Comparison of ENCODE assay signal across 36 cellular contexts in the genomic region with DNA sequence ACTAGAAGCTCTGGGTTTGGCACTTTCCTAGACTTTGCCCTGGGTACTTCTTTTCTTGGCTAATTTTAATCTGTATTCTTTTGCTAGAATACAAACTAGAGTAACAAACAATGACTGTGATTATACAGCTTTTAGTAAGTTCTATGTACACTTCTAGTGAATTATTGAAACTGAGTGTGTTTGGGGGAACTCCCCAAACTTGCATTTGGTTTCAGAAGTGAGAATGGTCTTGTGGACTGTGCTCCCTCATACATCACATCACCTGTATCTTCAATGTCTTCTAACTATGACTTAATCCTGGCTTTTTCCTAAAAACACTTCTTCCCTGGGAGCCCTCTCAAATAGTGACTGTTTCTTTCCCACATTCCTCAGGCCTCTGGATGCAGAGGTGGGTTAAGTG. TPM values are rescaled to one million over a fixed set of nuclear protein-coding genes. Genes with fewer than 3 reads are reported as not detected.
"Had no signal": no experiment of that assay in that cellular context is flagged by ENCODE, and none has a peak within 500 bp of the region (broad histone marks: within the 10 kb centered on the region; RNA-seq: fewer than 3 reads in every experiment).

No MANE protein-coding gene starts in this region.

- H3K9me3 ChIP-seq: ascending aorta, breast epithelium, colonic mucosa, gastrocnemius medialis had no signal

- ATAC-seq: activated CD4-positive, CD25-positive, alpha-beta regulatory T cell treated with anti-CD3 and anti-CD28 coated beads, Interleukin-2, amount 50 U/mL, for 24 hours; activated CD8-positive, alpha-beta memory T cell treated with anti-CD3 and anti-CD28 coated beads, Interleukin-2, amount 10 ng/mL, durations not matched to agents 7 days and 5 days; activated CD8-positive, alpha-beta T cell treated with anti-CD3 and anti-CD28 coated beads, Interleukin-2, amount 10 ng/mL, durations not matched to agents 7 days and 5 days; foreskin keratinocyte; gastrocnemius medialis; heart left ventricle; T-helper 17 cell had no signal

- H3K4me1 ChIP-seq: ascending aorta, breast epithelium, colonic mucosa, esophagus muscularis mucosa, foreskin keratinocyte, gastrocnemius medialis, heart left ventricle had no signal

- H3K27ac Mint-ChIP-seq: activated B cell treated with CpG ODN at 0.5 μM for 24 hours; activated CD4-positive, alpha-beta memory T cell treated with anti-CD3 and anti-CD28 coated beads for 36 hours; activated CD4-positive, alpha-beta T cell treated with anti-CD3 and anti-CD28 coated beads, Interleukin-2, amount 10 ng/mL, durations not matched to agents 24 days and 14 days; activated CD8-positive, alpha-beta memory T cell treated with anti-CD3 and anti-CD28 coated beads, Interleukin-2, amount 10 ng/mL, durations not matched to agents 7 days and 5 days; activated CD8-positive, alpha-beta T cell treated with anti-CD3 and anti-CD28 coated beads, Interleukin-2, amount 10 ng/mL, durations not matched to agents 7 days and 5 days; activated naive CD4-positive, alpha-beta T cell treated with anti-CD3 and anti-CD28 coated beads, Interleukin-2, amount 10 ng/mL, durations not matched to agents 7 days and 5 days; activated naive CD4-positive, alpha-beta T cell treated with anti-CD3 and anti-CD28 coated beads, Interleukin-2, amount 50 U/mL, for 72 hours; activated naive CD8-positive, alpha-beta T cell treated with anti-CD3 and anti-CD28 coated beads, Interleukin-2, amount 10 ng/mL, durations not matched to agents 7 days and 5 days; activated T-helper 1 cell treated with anti-CD3 and anti-CD28 coated beads, Interleukin-12 subunit alpha, Interleukin-12 subunit beta, Interleukin-2, Interleukin-4 antibody, amounts not matched to agents 30 ng/mL and 10 ng/mL and 1 ng/mL, durations not matched to agents 14 hours and 24 hours and 36 hours; brain; T-helper 17 cell; T-helper 2 cell treated with Interferon-gamma antibody and Interleukin-4, amounts not matched to agents 5 μg/mL and 100 μg/mL, for 36 hours had no signal

- H3K4me1 Mint-ChIP-seq: activated B cell treated with CpG ODN at 0.5 μM for 24 hours; activated CD4-positive, alpha-beta T cell treated with anti-CD3 and anti-CD28 coated beads, Interleukin-2, amount 10 ng/mL, durations not matched to agents 24 days and 14 days; activated CD8-positive, alpha-beta memory T cell treated with anti-CD3 and anti-CD28 coated beads, Interleukin-2, amount 10 ng/mL, durations not matched to agents 7 days and 5 days; activated naive CD4-positive, alpha-beta T cell treated with anti-CD3 and anti-CD28 coated beads, Interleukin-2, amount 10 ng/mL, durations not matched to agents 7 days and 5 days; activated naive CD8-positive, alpha-beta T cell treated with anti-CD3 and anti-CD28 coated beads, Interleukin-2, amount 10 ng/mL, durations not matched to agents 7 days and 5 days; brain; T-helper 17 cell had no signal

- DNase-seq: activated B cell treated with CpG ODN at 0.5 μM for 24 hours; activated CD4-positive, alpha-beta memory T cell treated with anti-CD3 and anti-CD28 coated beads for 36 hours; activated CD4-positive, alpha-beta T cell treated with anti-CD3 and anti-CD28 coated beads, Interleukin-2, amount 10 ng/mL, durations not matched to agents 24 days and 14 days; activated CD8-positive, alpha-beta memory T cell treated with anti-CD3 and anti-CD28 coated beads, Interleukin-2, amount 10 ng/mL, durations not matched to agents 7 days and 5 days; activated CD8-positive, alpha-beta memory T cell treated with anti-CD3 and anti-CD28 coated beads, Interleukin-2, amount 50 U/mL, for 4 hours; activated CD8-positive, alpha-beta T cell treated with anti-CD3 and anti-CD28 coated beads, Interleukin-2, amount 10 ng/mL, durations not matched to agents 7 days and 5 days; activated gamma-delta T cell; activated naive CD4-positive, alpha-beta T cell; activated naive CD4-positive, alpha-beta T cell treated with anti-CD3 and anti-CD28 coated beads, Interleukin-2, amount 10 ng/mL, durations not matched to agents 7 days and 5 days; activated naive CD8-positive, alpha-beta T cell treated with anti-CD3 and anti-CD28 coated beads, Interleukin-2, amount 10 ng/mL, durations not matched to agents 7 days and 5 days; activated T-cell treated with anti-CD3 and anti-CD28 coated beads, Interleukin-2, amount 50 U/mL, for 1 hour; activated T-cell treated with anti-CD3 and anti-CD28 coated beads, Interleukin-2, amount 50 U/mL, for 48 hours; central memory CD4-positive, alpha-beta T cell; cerebellar nuclear complex; colonic mucosa; effector CD8-positive, alpha-beta T cell; erythroblast; foreskin keratinocyte; gastrocnemius medialis; glutamatergic neuron; heart left ventricle; T-helper 1 cell; T-helper 17 cell; T1000; WERI-Rb-1 had no signal

- H3K4me3 ChIP-seq: ascending aorta, breast epithelium, cardiac muscle cell, colonic mucosa, esophagus muscularis mucosa, gastrocnemius medialis, heart left ventricle had no signal

- H3K36me3 ChIP-seq: ascending aorta, breast epithelium, cardiac muscle cell, colonic mucosa, esophagus muscularis mucosa, gastrocnemius medialis, heart left ventricle, WERI-Rb-1 had no signal

- H3K9me3 Mint-ChIP-seq: activated B cell treated with CpG ODN at 0.5 μM for 24 hours; activated T-helper 1 cell treated with anti-CD3 and anti-CD28 coated beads, Interleukin-12 subunit alpha, Interleukin-12 subunit beta, Interleukin-2, Interleukin-4 antibody, amounts not matched to agents 30 ng/mL and 10 ng/mL and 1 ng/mL, durations not matched to agents 14 hours and 24 hours and 36 hours; brain had no signal

- H3K4me3 Mint-ChIP-seq: activated B cell treated with CpG ODN at 0.5 μM for 24 hours; activated CD4-positive, alpha-beta memory T cell treated with anti-CD3 and anti-CD28 coated beads for 36 hours; activated CD4-positive, alpha-beta T cell treated with anti-CD3 and anti-CD28 coated beads, Interleukin-2, amount 10 ng/mL, durations not matched to agents 24 days and 14 days; activated CD8-positive, alpha-beta memory T cell treated with anti-CD3 and anti-CD28 coated beads, Interleukin-2, amount 10 ng/mL, durations not matched to agents 7 days and 5 days; activated CD8-positive, alpha-beta T cell treated with anti-CD3 and anti-CD28 coated beads, Interleukin-2, amount 10 ng/mL, durations not matched to agents 7 days and 5 days; activated naive CD4-positive, alpha-beta T cell treated with anti-CD3 and anti-CD28 coated beads, Interleukin-2, amount 10 ng/mL, durations not matched to agents 7 days and 5 days; activated naive CD8-positive, alpha-beta T cell treated with anti-CD3 and anti-CD28 coated beads, Interleukin-2, amount 10 ng/mL, durations not matched to agents 7 days and 5 days; activated T-helper 1 cell treated with anti-CD3 and anti-CD28 coated beads, Interleukin-12 subunit alpha, Interleukin-12 subunit beta, Interleukin-2, Interleukin-4 antibody, amounts not matched to agents 30 ng/mL and 10 ng/mL and 1 ng/mL, durations not matched to agents 14 hours and 24 hours and 36 hours; brain; T-helper 17 cell; T-helper 2 cell treated with Interferon-gamma antibody and Interleukin-4, amounts not matched to agents 5 μg/mL and 100 μg/mL, for 36 hours had no signal

- H3K27me3 Mint-ChIP-seq: activated B cell treated with CpG ODN at 0.5 μM for 24 hours; activated CD4-positive, alpha-beta memory T cell treated with anti-CD3 and anti-CD28 coated beads for 36 hours; activated CD4-positive, alpha-beta T cell treated with anti-CD3 and anti-CD28 coated beads, Interleukin-2, amount 10 ng/mL, durations not matched to agents 24 days and 14 days; activated CD8-positive, alpha-beta memory T cell treated with anti-CD3 and anti-CD28 coated beads, Interleukin-2, amount 10 ng/mL, durations not matched to agents 7 days and 5 days; activated naive CD4-positive, alpha-beta T cell treated with anti-CD3 and anti-CD28 coated beads, Interleukin-2, amount 10 ng/mL, durations not matched to agents 7 days and 5 days; activated naive CD8-positive, alpha-beta T cell treated with anti-CD3 and anti-CD28 coated beads, Interleukin-2, amount 10 ng/mL, durations not matched to agents 7 days and 5 days; brain; T-helper 17 cell had no signal

- H3K36me3 Mint-ChIP-seq: activated naive CD4-positive, alpha-beta T cell treated with anti-CD3 and anti-CD28 coated beads, Interleukin-2, amount 10 ng/mL, durations not matched to agents 7 days and 5 days; activated naive CD8-positive, alpha-beta T cell treated with anti-CD3 and anti-CD28 coated beads, Interleukin-2, amount 10 ng/mL, durations not matched to agents 7 days and 5 days; brain had no signal

- H3K27ac ChIP-seq: ascending aorta, breast epithelium, cardiac muscle cell, colonic mucosa, esophagus muscularis mucosa, foreskin keratinocyte, gastrocnemius medialis, heart left ventricle, WERI-Rb-1 had no signal

- H3K27me3 ChIP-seq: ascending aorta, breast epithelium, cardiac muscle cell, colonic mucosa, esophagus muscularis mucosa, foreskin keratinocyte, gastrocnemius medialis, heart left ventricle had no signal

RNA-seq across cellular contexts. Expression of a gene that starts 23.6 kb away (rescaled TPM):
- total RNA-seq: activated B cell treated with CpG ODN at 0.5 μM for 24 hours; activated CD4-positive, alpha-beta memory T cell treated with anti-CD3 and anti-CD28 coated beads for 36 hours; activated CD4-positive, alpha-beta T cell treated with anti-CD3 and anti-CD28 coated beads, Interleukin-2, amount 10 ng/mL, durations not matched to agents 24 days and 14 days; activated CD8-positive, alpha-beta memory T cell treated with anti-CD3 and anti-CD28 coated beads for 36 hours; activated CD8-positive, alpha-beta memory T cell treated with anti-CD3 and anti-CD28 coated beads, Interleukin-2, amount 10 ng/mL, durations not matched to agents 7 days and 5 days; activated CD8-positive, alpha-beta T cell treated with anti-CD3 and anti-CD28 coated beads, Interleukin-2, amount 10 ng/mL, durations not matched to agents 7 days and 5 days; activated naive CD4-positive, alpha-beta T cell treated with anti-CD3 and anti-CD28 coated beads, Interleukin-2, amount 50 U/mL, for 72 hours; activated naive CD8-positive, alpha-beta T cell treated with anti-CD3 and anti-CD28 coated beads, Interleukin-2, amount 10 ng/mL, durations not matched to agents 7 days and 5 days; activated T-helper 1 cell treated with anti-CD3 and anti-CD28 coated beads, Interleukin-12 subunit alpha, Interleukin-12 subunit beta, Interleukin-2, Interleukin-4 antibody, amounts not matched to agents 30 ng/mL and 10 ng/mL and 1 ng/mL, durations not matched to agents 14 hours and 24 hours and 36 hours; cardiac muscle cell; dermis microvascular lymphatic vessel endothelial cell; foreskin keratinocyte; T-helper 17 cell had no signal
- polyA plus RNA-seq: cardiac muscle cell, foreskin keratinocyte had no signal
